Comparison of ENCODE assay signal across 21 cellular contexts in genomic region chr14:38412654-38413053, GRCh38.
"Had no signal": no experiment of that assay in that cellular context is flagged by ENCODE, and none has a peak within 500 bp of the region (broad histone marks: within the 10 kb centered on the region; RNA-seq: fewer than 3 reads in every experiment).

No MANE protein-coding gene starts in this region.

- DNase-seq: IMR-90, Karpas-422, KG1, MG63, NCI-H1092, NCI-H1105 treated with DMSO at 0.1 percent for 48 hours, NCI-H1417 treated with DMSO at 0.1 percent for 48 hours, NCI-H146, NCI-H1694 treated with DMSO at 0.1 percent for 48 hours, NCI-H1930, NCI-H2081, NCI-H2107, NCI-H2227 treated with DMSO at 0.1 percent for 48 hours, NCI-H524, NCI-H526 treated with DMSO at 0.1 percent for 48 hours, NCI-H774, SIG-M5 had no signal

- H3K9me3 ChIP-seq: MG63, SJSA1 had no signal

- ATAC-seq: Panc1 had no signal

- H3K36me3 ChIP-seq: MG63, SJSA1 had no signal

- H3K27ac ChIP-seq: RWPE1, SJSA1, SK-N-MC had no signal

- H3K4me1 ChIP-seq: SJSA1 had no signal

- H3K27me3 ChIP-seq: MG63, SJSA1 had no signal

- H3K4me3 ChIP-seq: MG63, SJSA1, SK-N-MC had no signal
